Comparison of ENCODE assay signal across 1 cellular context in genomic region chr1:727040-727439, GRCh38.
TF ChIP-seq lines count a peak whose summit lies in the region.
"Not testable (repeated sequence)": the region's sequence is repeated elsewhere in the genome, so short reads cannot be mapped to it uniquely, and the experiment has no call there.

No MANE protein-coding gene starts in this region.

TF ChIP-seq in HepG2, 621 proteins besides CTCF, POLR2A, EP300 and RAD21 (continued from another document):
- TF ChIP-seq, protein P1, sequence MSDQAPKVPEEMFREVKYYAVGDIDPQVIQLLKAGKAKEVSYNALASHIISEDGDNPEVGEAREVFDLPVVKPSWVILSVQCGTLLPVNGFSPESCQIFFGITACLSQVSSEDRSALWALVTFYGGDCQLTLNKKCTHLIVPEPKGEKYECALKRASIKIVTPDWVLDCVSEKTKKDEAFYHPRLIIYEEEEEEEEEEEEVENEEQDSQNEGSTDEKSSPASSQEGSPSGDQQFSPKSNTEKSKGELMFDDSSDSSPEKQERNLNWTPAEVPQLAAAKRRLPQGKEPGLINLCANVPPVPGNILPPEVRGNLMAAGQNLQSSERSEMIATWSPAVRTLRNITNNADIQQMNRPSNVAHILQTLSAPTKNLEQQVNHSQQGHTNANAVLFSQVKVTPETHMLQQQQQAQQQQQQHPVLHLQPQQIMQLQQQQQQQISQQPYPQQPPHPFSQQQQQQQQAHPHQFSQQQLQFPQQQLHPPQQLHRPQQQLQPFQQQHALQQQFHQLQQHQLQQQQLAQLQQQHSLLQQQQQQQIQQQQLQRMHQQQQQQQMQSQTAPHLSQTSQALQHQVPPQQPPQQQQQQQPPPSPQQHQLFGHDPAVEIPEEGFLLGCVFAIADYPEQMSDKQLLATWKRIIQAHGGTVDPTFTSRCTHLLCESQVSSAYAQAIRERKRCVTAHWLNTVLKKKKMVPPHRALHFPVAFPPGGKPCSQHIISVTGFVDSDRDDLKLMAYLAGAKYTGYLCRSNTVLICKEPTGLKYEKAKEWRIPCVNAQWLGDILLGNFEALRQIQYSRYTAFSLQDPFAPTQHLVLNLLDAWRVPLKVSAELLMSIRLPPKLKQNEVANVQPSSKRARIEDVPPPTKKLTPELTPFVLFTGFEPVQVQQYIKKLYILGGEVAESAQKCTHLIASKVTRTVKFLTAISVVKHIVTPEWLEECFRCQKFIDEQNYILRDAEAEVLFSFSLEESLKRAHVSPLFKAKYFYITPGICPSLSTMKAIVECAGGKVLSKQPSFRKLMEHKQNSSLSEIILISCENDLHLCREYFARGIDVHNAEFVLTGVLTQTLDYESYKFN (CRISPR knock-in tag; conservative IDR thresholded peaks at IDR 0.05) = 0 out of 2 replicates have a peak, but pooled peaks have one; percentile 32
- TF ChIP-seq RXRB (CRISPR knock-in tag; IDR thresholded peaks at IDR 0.05; ENCODE audit: borderline replicate concordance) (peak; percentile 39; the same call in 1 of the 2 replicates), ARID4A (CRISPR knock-in tag; IDR thresholded peaks at IDR 0.05; ENCODE audit: borderline replicate concordance) (peak; percentile 25; the same call in 1 of the 2 replicates), CEBPB (IDR thresholded peaks at IDR 0.05; ENCODE audit: borderline replicate concordance, low read depth, low read length) (peak; percentile 19; the same call in 1 of the 2 replicates), MLX (CRISPR knock-in tag; IDR thresholded peaks at IDR 0.05) (0 out of 2 replicates have a peak, but pooled peaks have one; percentile 16), CEBPG (CRISPR knock-in tag; IDR thresholded peaks at IDR 0.05) (peak; percentile 71), ZC3H13 (CRISPR knock-in tag; IDR thresholded peaks at IDR 0.05) (peak; percentile 75; the same call in 1 of the 2 replicates), IRF2 (CRISPR knock-in tag; IDR thresholded peaks at IDR 0.05) (0 out of 2 replicates have a peak, but pooled peaks have one; percentile 30), ZFY (CRISPR knock-in tag; IDR thresholded peaks at IDR 0.05) (peak; percentile 70), FOXP1 (CRISPR knock-in tag; IDR thresholded peaks at IDR 0.05) (0 out of 2 replicates have a peak, but pooled peaks have one; percentile 17), MAZ (CRISPR knock-in tag; IDR thresholded peaks at IDR 0.05; ENCODE audit: low read depth) (0 out of 2 replicates have a peak, but pooled peaks have one; percentile 41)
- TF ChIP-seq, protein P2, sequence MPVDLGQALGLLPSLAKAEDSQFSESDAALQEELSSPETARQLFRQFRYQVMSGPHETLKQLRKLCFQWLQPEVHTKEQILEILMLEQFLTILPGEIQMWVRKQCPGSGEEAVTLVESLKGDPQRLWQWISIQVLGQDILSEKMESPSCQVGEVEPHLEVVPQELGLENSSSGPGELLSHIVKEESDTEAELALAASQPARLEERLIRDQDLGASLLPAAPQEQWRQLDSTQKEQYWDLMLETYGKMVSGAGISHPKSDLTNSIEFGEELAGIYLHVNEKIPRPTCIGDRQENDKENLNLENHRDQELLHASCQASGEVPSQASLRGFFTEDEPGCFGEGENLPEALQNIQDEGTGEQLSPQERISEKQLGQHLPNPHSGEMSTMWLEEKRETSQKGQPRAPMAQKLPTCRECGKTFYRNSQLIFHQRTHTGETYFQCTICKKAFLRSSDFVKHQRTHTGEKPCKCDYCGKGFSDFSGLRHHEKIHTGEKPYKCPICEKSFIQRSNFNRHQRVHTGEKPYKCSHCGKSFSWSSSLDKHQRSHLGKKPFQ (CRISPR knock-in tag; IDR thresholded peaks at IDR 0.05; ENCODE audit: insufficient replicate concordance) = peak; percentile 99
- TF ChIP-seq, protein P3, sequence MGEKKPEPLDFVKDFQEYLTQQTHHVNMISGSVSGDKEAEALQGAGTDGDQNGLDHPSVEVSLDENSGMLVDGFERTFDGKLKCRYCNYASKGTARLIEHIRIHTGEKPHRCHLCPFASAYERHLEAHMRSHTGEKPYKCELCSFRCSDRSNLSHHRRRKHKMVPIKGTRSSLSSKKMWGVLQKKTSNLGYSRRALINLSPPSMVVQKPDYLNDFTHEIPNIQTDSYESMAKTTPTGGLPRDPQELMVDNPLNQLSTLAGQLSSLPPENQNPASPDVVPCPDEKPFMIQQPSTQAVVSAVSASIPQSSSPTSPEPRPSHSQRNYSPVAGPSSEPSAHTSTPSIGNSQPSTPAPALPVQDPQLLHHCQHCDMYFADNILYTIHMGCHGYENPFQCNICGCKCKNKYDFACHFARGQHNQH (CRISPR knock-in tag; IDR thresholded peaks at IDR 0.05) = 0 out of 2 replicates have a peak, but pooled peaks have one; percentile 30
- not testable (repeated sequence) for TF ChIP-seq FOXP1 (IDR thresholded peaks at IDR 0.05); MAZ (IDR thresholded peaks at IDR 0.05; ENCODE audit: borderline replicate concordance, low read depth, low read length)
TF ChIP-seq in HepG2: peak in this region for 55; not testable (repeated sequence) for 566.
